In genomic region chr10:103767756-103768155, GRCh38 we compare ENCODE assay signal across 25 cellular contexts.
DNase-seq lines count a peak whose midpoint lies in the region; ATAC-seq and TF ChIP-seq lines count a peak whose summit lies in the region.
"Had no signal": no experiment of that assay in that cellular context is flagged by ENCODE, and none has a peak within 500 bp of the region (broad histone marks: within the 10 kb centered on the region; RNA-seq: fewer than 3 reads in every experiment).

No MANE protein-coding gene starts in this region.

- 41 to 92% methylated on average over 1 of the region's 1 CpG for WGBS in sigmoid colon, 2 donors

- intact Hi-C loops in sigmoid colon (cut with DNase I), result no loop called here

- H3K4me1 Mint-ChIP-seq in T-helper 17 cell (peaks cover 45% of the 10 kb centered on the region), neural crest cell (peaks cover 72% of the 10 kb centered on the region)
- H3K4me1 Mint-ChIP-seq in activated naive CD8-positive, alpha-beta T cell treated with anti-CD3 and anti-CD28 coated beads for 36 hours, result peaks cover 45% of the 10 kb centered on the region

- DNase-seq in EH (ENCODE audit: low read depth) (peak; percentile 32), T-helper 17 cell (no peak), epithelial cell of prostate (ENCODE audit: low read depth, low spot score) (no peak), neural crest cell (ENCODE audit: low read depth, low spot score) (no peak), sigmoid colon (no peak), NCI-H146 (lab: John Stamatoyannopoulos, UW) (no peak)
- no peak for DNase-seq in activated CD4-positive, CD25-positive, alpha-beta regulatory T cell (lab: John Stamatoyannopoulos, UW)
- no peak for DNase-seq in activated naive CD8-positive, alpha-beta T cell treated with anti-CD3 and anti-CD28 coated beads for 36 hours
- DNase-seq: activated CD4-positive, alpha-beta T cell treated with anti-CD3 and anti-CD28 coated beads, Interleukin-2, amount 10 ng/mL, durations not matched to agents 24 days and 14 days; activated CD8-positive, alpha-beta memory T cell treated with anti-CD3 and anti-CD28 coated beads for 24 hours; activated effector memory CD4-positive, alpha-beta T cell treated with Interleukin-2 at 50 U/mL for 16 hours; anterior cingulate cortex; BE2C; DMS153; effector CD4-positive, alpha-beta T cell; heart left ventricle; kidney; NCI-H1092 treated with DMSO at 0.1 percent for 48 hours; NCI-H187; NCI-H2171; transverse colon had no signal

- TF ChIP-seq POLR2A in sigmoid colon (IDR thresholded peaks at IDR 0.05), result no peak

- H3K9me3 Mint-ChIP-seq in neural crest cell, result no peaks in the 10 kb centered on the region
- H3K9me3 Mint-ChIP-seq in activated naive CD8-positive, alpha-beta T cell treated with anti-CD3 and anti-CD28 coated beads for 36 hours, result peaks cover 5% of the 10 kb centered on the region
- H3K9me3 Mint-ChIP-seq: activated CD4-positive, alpha-beta T cell treated with anti-CD3 and anti-CD28 coated beads, Interleukin-2, amount 10 ng/mL, durations not matched to agents 24 days and 14 days; naive thymus-derived CD8-positive, alpha-beta T cell had no signal

- H3K27me3 Mint-ChIP-seq in T-helper 17 cell (no peaks in the 10 kb centered on the region), neural crest cell (ENCODE audit: low read depth) (no peaks in the 10 kb centered on the region)
- no peaks in the 10 kb centered on the region for H3K27me3 Mint-ChIP-seq in activated naive CD8-positive, alpha-beta T cell treated with anti-CD3 and anti-CD28 coated beads for 36 hours
- H3K27me3 Mint-ChIP-seq: activated naive CD8-positive, alpha-beta T cell; naive thymus-derived CD8-positive, alpha-beta T cell; stimulated activated memory B cell treated with anti-CD40 and anti-IgM and Interleukin-4, amounts not matched to agents 10 μg/mL and 1 μg/mL and 100 μg/mL, for 72 hours had no signal

- H3K4me3 Mint-ChIP-seq in T-helper 17 cell (no peak overlapping the region), neural crest cell (peak overlapping the region; percentile 0)
- H3K4me3 Mint-ChIP-seq in activated naive CD8-positive, alpha-beta T cell treated with anti-CD3 and anti-CD28 coated beads for 36 hours, result no peak overlapping the region
- H3K4me3 Mint-ChIP-seq: activated CD4-positive, alpha-beta T cell treated with anti-CD3 and anti-CD28 coated beads, Interleukin-2, amount 10 ng/mL, durations not matched to agents 24 days and 14 days; activated naive CD8-positive, alpha-beta T cell; stimulated activated memory B cell treated with anti-CD40 and anti-IgM and Interleukin-4, amounts not matched to agents 10 μg/mL and 1 μg/mL and 100 μg/mL, for 72 hours had no signal

- no peaks in the 10 kb centered on the region for H3K27me3 ChIP-seq in sigmoid colon
- H3K27me3 ChIP-seq: BE2C, heart left ventricle, transverse colon had no signal

- no peaks in the 10 kb centered on the region for H3K9me3 ChIP-seq in T-helper 17 cell (ENCODE audit: control insufficient read depth, low read length, poor library complexity, severe bottlenecking)
- H3K9me3 ChIP-seq in sigmoid colon, result no peaks in the 10 kb centered on the region
- H3K9me3 ChIP-seq: BE2C, heart left ventricle, transverse colon had no signal

- TF ChIP-seq CTCF in neural crest cell (conservative IDR thresholded peaks at IDR 0.05), result no peak
- no peak for TF ChIP-seq CTCF in sigmoid colon (IDR thresholded peaks at IDR 0.05)

- H3K4me3 ChIP-seq in sigmoid colon, result no peak overlapping the region
- H3K4me3 ChIP-seq: heart left ventricle, SK-N-MC, transverse colon had no signal

- no peaks in the 10 kb centered on the region for H3K36me3 ChIP-seq in sigmoid colon
- H3K36me3 ChIP-seq: BE2C, heart left ventricle, transverse colon had no signal

- no peak for ATAC-seq in T-helper 17 cell
- ATAC-seq: heart left ventricle; naive thymus-derived CD8-positive, alpha-beta T cell; stimulated activated memory B cell treated with anti-CD40 and anti-IgM and Interleukin-4, amounts not matched to agents 10 μg/mL and 1 μg/mL and 100 μg/mL, for 72 hours had no signal

- peaks cover 0 to 40% (median 23%) of the 10 kb centered on the region in 4 donors for H3K4me1 ChIP-seq in sigmoid colon

- H3K27ac Mint-ChIP-seq in T-helper 17 cell, result peak overlapping the region; percentile 60
- H3K27ac Mint-ChIP-seq in neural crest cell (ENCODE audit: unreplicated experiment), result peak overlapping the region; percentile 5
- no peak overlapping the region for H3K27ac Mint-ChIP-seq in activated naive CD8-positive, alpha-beta T cell treated with anti-CD3 and anti-CD28 coated beads for 36 hours
- H3K27ac Mint-ChIP-seq: activated CD4-positive, alpha-beta T cell treated with anti-CD3 and anti-CD28 coated beads, Interleukin-2, amount 10 ng/mL, durations not matched to agents 24 days and 14 days; activated naive CD8-positive, alpha-beta T cell; stimulated activated memory B cell treated with anti-CD40 and anti-IgM and Interleukin-4, amounts not matched to agents 10 μg/mL and 1 μg/mL and 100 μg/mL, for 72 hours had no signal

- H3K36me3 Mint-ChIP-seq in T-helper 17 cell (ENCODE audit: low read depth) (peaks cover 3% of the 10 kb centered on the region), neural crest cell (ENCODE audit: low read depth) (no peaks in the 10 kb centered on the region)
- no peaks in the 10 kb centered on the region for H3K36me3 Mint-ChIP-seq in activated naive CD8-positive, alpha-beta T cell treated with anti-CD3 and anti-CD28 coated beads for 36 hours
- H3K36me3 Mint-ChIP-seq: activated naive CD8-positive, alpha-beta T cell; naive thymus-derived CD8-positive, alpha-beta T cell; stimulated activated memory B cell treated with anti-CD40 and anti-IgM and Interleukin-4, amounts not matched to agents 10 μg/mL and 1 μg/mL and 100 μg/mL, for 72 hours had no signal

- TF ChIP-seq EP300 in sigmoid colon (IDR thresholded peaks at IDR 0.05), result no peak

- H3K27ac ChIP-seq in epithelial cell of prostate, result peak overlapping the region; percentile 98
- no peak overlapping the region for H3K27ac ChIP-seq in sigmoid colon
- H3K27ac ChIP-seq: SK-N-MC, transverse colon had no signal
